28 cellular contexts compared by ENCODE assay signal in genomic region chr16:85604145-85604705, GRCh38.
"Had no signal": no experiment of that assay in that cellular context is flagged by ENCODE, and none has a peak within 500 bp of the region (broad histone marks: within the 10 kb centered on the region; RNA-seq: fewer than 3 reads in every experiment).

No MANE protein-coding gene starts in this region.

- FAIRE-seq: colon had no signal

- H3K36me3 ChIP-seq: gastrocnemius medialis, lower lobe of right lung, stomach, tibial artery, WERI-Rb-1 had no signal

- H3K27ac Mint-ChIP-seq: activated naive CD8-positive, alpha-beta T cell; progenitor cell of endocrine pancreas; stimulated activated naive B cell treated with anti-CD40 and anti-IgM and Interleukin-4, amounts not matched to agents 10 μg/mL and 1 μg/mL and 100 μg/mL, for 72 hours had no signal

- H3K36me3 Mint-ChIP-seq: activated naive CD8-positive, alpha-beta T cell; naive thymus-derived CD8-positive, alpha-beta T cell had no signal

- H3K27me3 ChIP-seq: gastrocnemius medialis, stomach, tibial artery had no signal

- H3K27me3 Mint-ChIP-seq: activated naive CD8-positive, alpha-beta T cell; naive thymus-derived CD8-positive, alpha-beta T cell; progenitor cell of endocrine pancreas; stimulated activated naive B cell treated with anti-CD40 and anti-IgM and Interleukin-4, amounts not matched to agents 10 μg/mL and 1 μg/mL and 100 μg/mL, for 72 hours; T-helper 17 cell had no signal

- DNase-seq: activated CD4-positive, alpha-beta T cell treated with anti-CD3 and anti-CD28 coated beads for 48 hours; activated CD4-positive, alpha-beta T cell treated with anti-CD3 and anti-CD28 coated beads, Interleukin-2, amount 50 U/mL, for 48 hours; activated CD8-positive, alpha-beta memory T cell treated with anti-CD3 and anti-CD28 coated beads for 24 hours; activated effector memory CD4-positive, alpha-beta T cell treated with Interleukin-2 at 50 U/mL for 16 hours; activated naive CD4-positive, alpha-beta T cell treated with Interleukin-2 at 50 U/mL for 16 hours; anterior cingulate cortex; effector CD8-positive, alpha-beta T cell; gastrocnemius medialis; head of caudate nucleus; hippocampal formation; kidney glomerular epithelial cell; lower lobe of right lung; mesenchymal stem cell; naive thymus-derived CD8-positive, alpha-beta T cell; retina; stimulated activated CD4-positive, alpha-beta T cell treated with anti-CD3 and anti-CD28 coated beads, Interleukin-1b, Interleukin-23, amount 100 ng/mL, for 48 hours; stimulated activated CD4-positive, alpha-beta T cell treated with anti-CD3 and anti-CD28 coated beads, Interleukin-4, amount 100 ng/mL, for 4 hours; stimulated activated CD8-positive, alpha-beta memory T cell treated with anti-CD3 and anti-CD28 coated beads, Interleukin-4, amount 100 ng/mL, for 48 hours; stimulated activated naive B cell treated with anti-CD40 and anti-IgM and Interleukin-4, amounts not matched to agents 10 μg/mL and 1 μg/mL and 100 μg/mL, for 72 hours; stomach; T-helper 17 cell; T1000; tibial artery; WERI-Rb-1 had no signal

- H3K4me3 ChIP-seq: gastrocnemius medialis, lower lobe of right lung, smooth muscle cell, stomach, tibial artery had no signal

- H3K4me3 Mint-ChIP-seq: activated naive CD8-positive, alpha-beta T cell; naive thymus-derived CD8-positive, alpha-beta T cell; stimulated activated naive B cell treated with anti-CD40 and anti-IgM and Interleukin-4, amounts not matched to agents 10 μg/mL and 1 μg/mL and 100 μg/mL, for 72 hours; T-helper 17 cell had no signal

- H3K9me3 Mint-ChIP-seq: naive thymus-derived CD8-positive, alpha-beta T cell; stimulated activated naive B cell treated with anti-CD40 and anti-IgM and Interleukin-4, amounts not matched to agents 10 μg/mL and 1 μg/mL and 100 μg/mL, for 72 hours had no signal
